In the genomic region with DNA sequence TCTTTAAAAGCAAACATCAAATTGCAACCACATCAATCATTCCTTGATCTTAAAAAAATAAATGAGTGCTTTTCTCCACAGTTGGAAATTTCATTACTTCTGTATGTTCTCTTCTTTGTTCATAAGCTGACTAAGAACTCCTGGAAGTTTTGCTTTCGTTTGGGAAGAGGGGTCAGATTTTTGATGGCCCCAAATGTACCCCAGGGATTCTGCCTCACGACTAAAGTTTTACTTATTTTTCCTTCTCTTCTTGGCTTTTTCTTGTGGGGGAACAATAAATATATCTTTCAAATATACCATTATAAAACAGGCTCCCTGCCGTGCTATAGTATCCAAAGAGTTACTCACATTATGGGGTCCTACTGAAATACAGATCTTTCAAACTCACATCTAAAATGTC, we compare ENCODE assay signal across 22 cellular contexts.
DNase-seq lines count a peak whose midpoint lies in the region; ATAC-seq, FAIRE-seq and TF ChIP-seq lines count a peak whose summit lies in the region.
"Had no signal": no experiment of that assay in that cellular context is flagged by ENCODE, and none has a peak within 500 bp of the region (broad histone marks: within the 10 kb centered on the region; RNA-seq: fewer than 3 reads in every experiment).

No MANE protein-coding gene starts in this region.

- H3K79me2 ChIP-seq in HCT116 (ENCODE audit: insufficient read depth, low read length) = no peaks in the 10 kb centered on the region

- DNase-seq in HCT116 (ENCODE audit: low read depth, low spot score) (no peak), fibroblast of mammary gland (ENCODE audit: low read depth) (peak; percentile 39), smooth muscle cell of the brain vasculature (ENCODE audit: low read depth, low spot score) (peak; percentile 52), epidermal melanocyte (ENCODE audit: insufficient read length, low spot score) (no peak), left cardiac atrium (no peak)
- DNase-seq: C1 segment of cervical spinal cord; CD8-positive, alpha-beta memory T cell; DMS53; EL; Karpas-422; MG63; NCI-H1092 treated with DMSO at 0.1 percent for 48 hours; NCI-H146; NCI-H2081 treated with DMSO at 0.1 percent for 48 hours; NCI-H748 treated with DMSO at 0.1 percent for 48 hours; NK-92 treated with Interleukin-12 subunit alpha and Interleukin-12 subunit beta, amount 100 ng/mL, for 24 hours; Peyer's patch; SK-N-SH had no signal

- H3K4me3 ChIP-seq in HCT116 (replicated peaks in 1 of 2; ENCODE audit: low read depth in 1 of 2, low read length in 2 of 2) = no peak overlapping the region
- no peak overlapping the region for H3K4me3 ChIP-seq in fibroblast of mammary gland (ENCODE audit: control insufficient read depth, low read depth, low read length)
- H3K4me3 ChIP-seq: GM12878, GM23338, MG63, Peyer's patch had no signal

- BruUV-seq in HCT116 (replicated peaks; lab: Mats Ljungman, UMichigan) = no TSS peak

- CTCF ChIA-PET in HCT116 (lab: Charles Lee) = no interaction called here

- RAD21 ChIA-PET in HCT116 (lab: Charles Lee; ENCODE audit: low non-redundant PET in 1 of 2, low total read pairs in 2 of 2, uncharacterized antibody in 2 of 2, unreplicated experiment in 2 of 2) = no interaction called here

- peaks cover 7 to 35% of the 10 kb centered on the region in 2 experiments for H3K4me1 ChIP-seq in HCT116 (ENCODE audit: control insufficient read depth in 1 of 2, insufficient read depth in 2 of 2, low read length in 2 of 2)
- H3K4me1 ChIP-seq: Peyer's patch had no signal

- H3K27me3 ChIP-seq in HCT116 (ENCODE audit: insufficient read depth, low read length) = no peaks in the 10 kb centered on the region
- H3K27me3 ChIP-seq: MG63, Peyer's patch had no signal

- no peaks in the 10 kb centered on the region; a peak in 1 of 4 replicates for H3K36me3 ChIP-seq in HCT116 (ENCODE audit: control insufficient read depth in 1 of 2, insufficient read depth in 2 of 2, low read length in 2 of 2)
- H3K36me3 ChIP-seq: MG63, Peyer's patch had no signal

- no peaks in the 10 kb centered on the region for H4K20me1 ChIP-seq in HCT116 (ENCODE audit: insufficient read depth)

- no peak for TF ChIP-seq RAD21 in HCT116 (IDR thresholded peaks at IDR 0.05; ENCODE audit: low read depth)

- ATAC-seq in HCT116 (no peak), HG02763 (IDR thresholded peaks at IDR 0.05; ENCODE audit: unreplicated experiment) (no peak), left cardiac atrium (no peak)
- ATAC-seq: GM12878, GM23338 had no signal

- no peaks in the 10 kb centered on the region for H3K9me2 ChIP-seq in HCT116 (ENCODE audit: insufficient read depth)
- H3K9me2 ChIP-seq: SK-N-SH had no signal

- TF ChIP-seq POLR2A in HCT116 (IDR thresholded peaks at IDR 0.05; ENCODE audit: borderline replicate concordance, extremely low read depth, insufficient read depth, insufficient read length) = no peak

- peak; percentile 80 for FAIRE-seq in TTC549 (lab: Jason Lieb, UNC)
- FAIRE-seq: GM12878 had no signal

- H3K9ac ChIP-seq in HCT116 (ENCODE audit: low read length) = no peak overlapping the region
- H3K9ac ChIP-seq: SK-N-SH had no signal

- POLR2A ChIA-PET in HCT116 (lab: Charles Lee) = no interaction called here

- intact Hi-C loops in HCT116 (cut with micrococcal nuclease) = no loop called here
- intact Hi-C loops in left cardiac atrium (cut with DNase I) = no loop called here

- no peak for TF ChIP-seq CTCF in HCT116 (IDR thresholded peaks at IDR 0.05 in 2 of 3, conservative IDR thresholded peaks at IDR 0.05 in 1 of 3; ENCODE audit: borderline replicate concordance in 1 of 3, insufficient read depth in 1 of 3, low read depth in 2 of 3, low read length in 2 of 3)
- no peak for TF ChIP-seq CTCF in fibroblast of mammary gland (conservative IDR thresholded peaks at IDR 0.05; ENCODE audit: control insufficient read depth, insufficient read depth, low read depth, low read length)

- H3K4me2 ChIP-seq in HCT116 (ENCODE audit: low read length) = no peak overlapping the region
- H3K4me2 ChIP-seq: GM23338, SK-N-SH had no signal

- H3K9me3 ChIP-seq in HCT116 (ENCODE audit: control insufficient read depth in 1 of 2, insufficient read depth in 1 of 2, low read depth in 1 of 2, low read length in 2 of 2) = no peaks in the 10 kb centered on the region
- H3K9me3 ChIP-seq: MG63, Peyer's patch, SK-N-SH had no signal

- H2AFZ ChIP-seq in HCT116 (ENCODE audit: low read depth, low read length, poor library complexity, severe bottlenecking) = peak overlapping the region; percentile 24
- H2AFZ ChIP-seq: GM23338 had no signal

- H3K27ac ChIP-seq in HCT116 (ENCODE audit: low read depth, low read length) = peak overlapping the region; percentile 27; the same call in 1 of the 2 replicates
- H3K27ac ChIP-seq: Peyer's patch had no signal

TF ChIP-seq in HCT116, 20 proteins besides CTCF, POLR2A, EP300 and RAD21:
- no peak for TF ChIP-seq FOSL1 (IDR thresholded peaks at IDR 0.05; ENCODE audit: low read depth)
- no peak for TF ChIP-seq EZH2 (IDR thresholded peaks at IDR 0.05)
- TF ChIP-seq JUND (IDR thresholded peaks at IDR 0.05) = no peak
- TF ChIP-seq, protein P1, sequence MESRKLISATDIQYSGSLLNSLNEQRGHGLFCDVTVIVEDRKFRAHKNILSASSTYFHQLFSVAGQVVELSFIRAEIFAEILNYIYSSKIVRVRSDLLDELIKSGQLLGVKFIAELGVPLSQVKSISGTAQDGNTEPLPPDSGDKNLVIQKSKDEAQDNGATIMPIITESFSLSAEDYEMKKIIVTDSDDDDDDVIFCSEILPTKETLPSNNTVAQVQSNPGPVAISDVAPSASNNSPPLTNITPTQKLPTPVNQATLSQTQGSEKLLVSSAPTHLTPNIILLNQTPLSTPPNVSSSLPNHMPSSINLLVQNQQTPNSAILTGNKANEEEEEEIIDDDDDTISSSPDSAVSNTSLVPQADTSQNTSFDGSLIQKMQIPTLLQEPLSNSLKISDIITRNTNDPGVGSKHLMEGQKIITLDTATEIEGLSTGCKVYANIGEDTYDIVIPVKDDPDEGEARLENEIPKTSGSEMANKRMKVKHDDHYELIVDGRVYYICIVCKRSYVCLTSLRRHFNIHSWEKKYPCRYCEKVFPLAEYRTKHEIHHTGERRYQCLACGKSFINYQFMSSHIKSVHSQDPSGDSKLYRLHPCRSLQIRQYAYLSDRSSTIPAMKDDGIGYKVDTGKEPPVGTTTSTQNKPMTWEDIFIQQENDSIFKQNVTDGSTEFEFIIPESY (IDR thresholded peaks at IDR 0.05; ENCODE audit: extremely low read depth, insufficient replicate concordance, low read length) = no peak

Comparison
In these comparisons a context has a peak if more than half of its experiments do, and no peak if none do; other contexts are left out.
1. DNase-seq: peak in fibroblast of mammary gland (single experiment) and smooth muscle cell of the brain vasculature (single experiment); none in HCT116 (single experiment), epidermal melanocyte (single experiment) and left cardiac atrium (single experiment).